8 cellular contexts compared by ENCODE assay signal in the genomic region with DNA sequence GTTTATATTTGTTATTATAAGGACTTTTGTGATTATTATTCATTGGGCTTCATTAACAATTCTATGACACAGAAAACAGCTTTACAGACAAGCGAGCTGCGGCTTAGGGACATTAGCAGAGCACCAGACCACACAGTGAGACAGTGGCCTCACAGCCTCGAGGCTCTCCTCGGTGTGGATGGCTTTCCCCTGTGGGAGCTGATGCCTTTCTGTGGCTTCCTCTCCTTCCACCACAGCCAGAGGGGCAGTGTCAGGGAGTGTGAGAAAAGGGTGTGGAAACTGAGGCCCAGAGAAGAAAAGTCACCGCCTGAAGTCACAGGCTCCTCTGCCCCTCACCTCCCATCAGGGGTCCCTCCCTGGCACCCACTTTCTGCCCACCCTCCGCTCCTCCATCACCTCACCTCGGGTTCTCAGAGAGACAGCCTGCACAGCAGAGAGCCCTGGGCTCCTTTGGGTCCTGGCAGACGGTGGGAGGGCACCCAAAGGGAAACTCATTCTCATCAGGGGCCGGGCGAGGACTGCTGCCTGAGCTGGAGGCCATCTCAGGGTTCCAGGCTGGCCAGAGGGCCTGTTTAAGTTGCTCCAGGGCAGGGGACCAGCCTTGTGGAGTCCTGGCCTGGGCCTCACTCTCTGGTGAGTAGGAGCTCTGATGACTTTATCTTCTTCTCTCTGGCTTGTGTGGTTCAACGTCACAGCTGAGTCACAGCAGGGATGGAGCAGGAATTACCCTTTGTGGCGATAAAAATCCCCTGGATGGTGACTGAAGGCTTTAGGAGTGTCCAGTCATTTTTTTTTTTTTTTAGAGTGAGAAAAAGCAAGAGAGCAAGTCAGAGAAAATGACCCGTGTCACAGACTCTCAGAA. TPM values are rescaled to one million over a fixed set of nuclear protein-coding genes. Genes with fewer than 3 reads are reported as not detected.
DNase-seq lines count a peak whose midpoint lies in the region; ATAC-seq, FAIRE-seq and TF ChIP-seq lines count a peak whose summit lies in the region.

No MANE protein-coding gene starts in this region.

- H3K36me3 Mint-ChIP-seq in chondrocyte (ENCODE audit: low read depth) (no peaks in the 10 kb centered on the region), neural progenitor cell (no peaks in the 10 kb centered on the region)

- H2AFZ ChIP-seq in neural progenitor cell (replicated peaks) = no peak overlapping the region

- no peaks in the 10 kb centered on the region for H4K20me1 ChIP-seq in neural progenitor cell (ENCODE audit: low read depth)

- H3K9ac ChIP-seq in neural progenitor cell = no peak overlapping the region

- TF ChIP-seq CTCF in chondrocyte (IDR thresholded peaks at IDR 0.05) (no peak), neural progenitor cell (IDR thresholded peaks at IDR 0.05) (no peak)

- no peaks in the 10 kb centered on the region for H3K27me3 Mint-ChIP-seq in chondrocyte (ENCODE audit: low read depth)
- peaks cover 4% of the 10 kb centered on the region for H3K27me3 Mint-ChIP-seq in neural progenitor cell (ENCODE audit: insufficient read depth, low read depth)

- H3K4me3 ChIP-seq in neural progenitor cell = no peak overlapping the region

- H3K36me3 ChIP-seq in neural progenitor cell = no peaks in the 10 kb centered on the region

- H3K4me3 Mint-ChIP-seq in chondrocyte (ENCODE audit: unreplicated experiment) (peak overlapping the region; percentile 62), neural progenitor cell (no peak overlapping the region)

- peaks cover 13% of the 10 kb centered on the region for H3F3A ChIP-seq in neural progenitor cell (ENCODE audit: low read depth)

- peaks cover 4% of the 10 kb centered on the region for H3K4me1 ChIP-seq in neural progenitor cell

- H3K9me3 Mint-ChIP-seq in chondrocyte (ENCODE audit: low read depth) (no peaks in the 10 kb centered on the region), neural progenitor cell (no peaks in the 10 kb centered on the region)

- ATAC-seq in GM18858 (IDR thresholded peaks at IDR 0.05; ENCODE audit: unreplicated experiment) (peak; percentile 34), HG03045 (IDR thresholded peaks at IDR 0.05; ENCODE audit: unreplicated experiment) (peak; percentile 44), HG03039 (IDR thresholded peaks at IDR 0.05; ENCODE audit: unreplicated experiment) (no peak)

- H3K9me3 ChIP-seq in neural progenitor cell (ENCODE audit: low read depth) = no peaks in the 10 kb centered on the region

- H3K27ac Mint-ChIP-seq in chondrocyte (ENCODE audit: unreplicated experiment) (peak overlapping the region; percentile 95), neural progenitor cell (peak overlapping the region; percentile 67)

- DNase-seq in UCSD-AML1 (lab: John Stamatoyannopoulos, UW; ENCODE audit: unreplicated experiment) (peak; percentile 35), chondrocyte (ENCODE audit: low spot score) (no peak), neural progenitor cell (ENCODE audit: low spot score) (no peak), urothelium cell line (ENCODE audit: low spot score) (peak; percentile 20), frontal cortex (ENCODE audit: low spot score in 2 of 2) (no peak)

- FAIRE-seq in urothelium cell line (lab: Jason Lieb, UNC) = no peak
- no peak for FAIRE-seq in frontal cortex (lab: Jason Lieb, UNC)

- no peak overlapping the region for H3K4me2 ChIP-seq in neural progenitor cell

- H3K4me1 Mint-ChIP-seq in chondrocyte (ENCODE audit: low read depth) (peaks cover 88% of the 10 kb centered on the region), neural progenitor cell (peaks cover 23% of the 10 kb centered on the region)

- no peak overlapping the region for H3K27ac ChIP-seq in neural progenitor cell

- no peaks in the 10 kb centered on the region for H3K79me2 ChIP-seq in neural progenitor cell (ENCODE audit: low read depth)

- H3K27me3 ChIP-seq in neural progenitor cell = peaks cover 14% of the 10 kb centered on the region

RNA-seq across cellular contexts. Expression of gene TRAF1, which starts 0.8 kb away (rescaled TPM):
- total RNA-seq in chondrocyte = 10.0 to 11.3 TPM (median 10.8 TPM) in 3 replicates
- total RNA-seq in neural progenitor cell (ENCODE audit: low replicate concordance) = 3.2 and 4.5 TPM in 2 replicates
- total RNA-seq in frontal cortex = 1.6 TPM

RNA-seq across cellular contexts. Expression of gene PHF19, which starts 48.8 kb away (rescaled TPM):
- 73.5 to 115 TPM (median 77.8 TPM) in 3 replicates for total RNA-seq in chondrocyte
- total RNA-seq in neural progenitor cell (ENCODE audit: low replicate concordance) = 27.4 and 45.1 TPM in 2 replicates
- total RNA-seq in frontal cortex = 3.7 TPM

Comparison
In these comparisons a context has a peak if more than half of its experiments do, and no peak if none do; other contexts are left out.
1. DNase-seq: peak in UCSD-AML1 (single experiment) and urothelium cell line (single experiment); none in chondrocyte (single experiment), neural progenitor cell (single experiment) and frontal cortex (0 of 2).